ENCODE assay signal across 25 cellular contexts in genomic region chr1:21568809-21569385, GRCh38. TPM values are rescaled to one million over a fixed set of nuclear protein-coding genes. Genes with fewer than 3 reads are reported as not detected.
DNase-seq lines count a peak whose midpoint lies in the region; ATAC-seq, FAIRE-seq and TF ChIP-seq lines count a peak whose summit lies in the region.
"Had no signal": no experiment of that assay in that cellular context is flagged by ENCODE, and none has a peak within 500 bp of the region (broad histone marks: within the 10 kb centered on the region; RNA-seq: fewer than 3 reads in every experiment).

No MANE protein-coding gene starts in this region.

- peak overlapping the region; percentile 91 for H3K27ac Mint-ChIP-seq in chondrocyte (ENCODE audit: unreplicated experiment)
- H3K27ac Mint-ChIP-seq in neural progenitor cell, result peak overlapping the region; percentile 90
- H3K27ac Mint-ChIP-seq: activated CD4-positive, alpha-beta T cell treated with anti-CD3 and anti-CD28 coated beads, Interleukin-2, amount 10 ng/mL, durations not matched to agents 7 days and 5 days; activated naive CD8-positive, alpha-beta T cell treated with anti-CD3 and anti-CD28 coated beads, Interleukin-2, amount 50 U/mL, for 24 hours; CD4-positive, alpha-beta T cell had no signal

- no peaks in the 10 kb centered on the region for H3K79me2 ChIP-seq in HepG2 (ENCODE audit: insufficient read depth, low read length)
- H3K79me2 ChIP-seq in neural progenitor cell (ENCODE audit: low read depth), result no peaks in the 10 kb centered on the region

- H4K20me1 ChIP-seq in HepG2 (ENCODE audit: insufficient read depth, low read length) (no peaks in the 10 kb centered on the region), neural progenitor cell (ENCODE audit: low read depth) (peaks cover 7% of the 10 kb centered on the region)

- no peak overlapping the region for H3K4me2 ChIP-seq in HepG2 (ENCODE audit: low read depth, low read length)
- H3K4me2 ChIP-seq in neural progenitor cell, result no peak overlapping the region

- H3K36me3 Mint-ChIP-seq in chondrocyte (ENCODE audit: low read depth) (no peaks in the 10 kb centered on the region), neural progenitor cell (no peaks in the 10 kb centered on the region)

- H3K27ac ChIP-seq in HepG2 (ENCODE audit: extremely low read length, insufficient read depth, low read length), result no peak overlapping the region
- no peak overlapping the region for H3K27ac ChIP-seq in right lobe of liver
- no peak overlapping the region for H3K27ac ChIP-seq in neural progenitor cell
- H3K27ac ChIP-seq: testis had no signal

- POLR2A ChIA-PET in HepG2 (lab: Yijun Ruan, JAX), result no interaction called here

- H3K4me3 Mint-ChIP-seq in chondrocyte (ENCODE audit: unreplicated experiment) (no peak overlapping the region), neural progenitor cell (no peak overlapping the region)
- H3K4me3 Mint-ChIP-seq: activated CD4-positive, alpha-beta T cell treated with anti-CD3 and anti-CD28 coated beads, Interleukin-2, amount 10 ng/mL, durations not matched to agents 7 days and 5 days; activated naive CD8-positive, alpha-beta T cell treated with anti-CD3 and anti-CD28 coated beads, Interleukin-2, amount 50 U/mL, for 24 hours; CD4-positive, alpha-beta T cell had no signal

- 38% methylated on average over 7 of the region's 10 CpGs for WGBS in HepG2 (ENCODE audit: low lambda C conversion rate)
- 79% methylated on average over 2 of the region's 10 CpGs for WGBS in right lobe of liver (ENCODE audit: insufficient coverage, low coverage, low lambda C conversion rate, missing lambda C conversion rate)

- intact Hi-C loops in HepG2 (cut with micrococcal nuclease; ENCODE audit: unreplicated experiment) (no loop called here), right lobe of liver (cut with DNase I) (no loop called here)

- no peak for TF ChIP-seq RAD21 in HepG2 (CRISPR knock-in tag; IDR thresholded peaks at IDR 0.05)

- H3K9ac ChIP-seq in HepG2 (ENCODE audit: insufficient read depth, low read depth, low read length), result no peak overlapping the region
- H3K9ac ChIP-seq in neural progenitor cell, result no peak overlapping the region

- H3K4me1 ChIP-seq in HepG2 (ENCODE audit: insufficient read depth, low read length) (peaks cover 25% of the 10 kb centered on the region), right lobe of liver (peaks cover 0 to 21% (median 10%) of the 10 kb centered on the region in 4 donors), neural progenitor cell (no peaks in the 10 kb centered on the region)
- H3K4me1 ChIP-seq: testis had no signal

- H3K36me3 ChIP-seq in HepG2 (replicated peaks in 1 of 2; ENCODE audit: control insufficient read depth in 1 of 2, insufficient read depth in 2 of 2, low read length in 2 of 2), result no peaks in the 10 kb centered on the region
- H3K36me3 ChIP-seq in right lobe of liver, result peaks cover 0 to 13% (median 3%) of the 10 kb centered on the region in 4 donors
- H3K36me3 ChIP-seq in neural progenitor cell, result no peaks in the 10 kb centered on the region

- no peak for DNase-seq in HepG2 (ENCODE audit: low spot score)
- DNase-seq in right lobe of liver, result no peak
- peak; percentile 78 for DNase-seq in chondrocyte (ENCODE audit: low spot score)
- no peak for DNase-seq in neural progenitor cell (ENCODE audit: low spot score)
- no peak for DNase-seq in amygdala (lab: John Stamatoyannopoulos, UW)
- DNase-seq: activated CD4-positive, alpha-beta T cell treated with anti-CD3 and anti-CD28 coated beads, Interleukin-2, amount 10 ng/mL, durations not matched to agents 7 days and 5 days; activated naive CD8-positive, alpha-beta T cell treated with anti-CD3 and anti-CD28 coated beads, Interleukin-2, amount 50 U/mL, for 24 hours; activated T-cell treated with anti-CD3 and anti-CD28 coated beads, Interleukin-2, amount 50 U/mL, for 48 hours; CD4-positive, alpha-beta T cell; KG1; MM.1S; NCI-H1436 treated with DMSO at 0.1 percent for 48 hours; NCI-H2107; stimulated activated CD4-positive, alpha-beta T cell treated with anti-CD3 and anti-CD28 coated beads, Interleukin-15, amount 100 ng/mL, for 24 hours; stimulated activated naive CD4-positive, alpha-beta T cell treated with Interleukin-2 at 50 U/mL for 16 hours; testis had no signal

- CTCF ChIA-PET in HepG2 (lab: Yijun Ruan, JAX; ENCODE audit: low intra/inter-chr PET ratio, low total read pairs), result no interaction called here

- peaks cover 13% of the 10 kb centered on the region for H3F3A ChIP-seq in neural progenitor cell (ENCODE audit: low read depth)

- H3K9me3 ChIP-seq in HepG2 (ENCODE audit: low read length) (no peaks in the 10 kb centered on the region), right lobe of liver (no peaks in the 10 kb centered on the region), neural progenitor cell (ENCODE audit: low read depth) (no peaks in the 10 kb centered on the region)
- H3K9me3 ChIP-seq: testis had no signal

- H3K4me3 ChIP-seq in HepG2 (replicated peaks in 1 of 3; ENCODE audit: insufficient read depth in 1 of 3, low read depth in 2 of 3, low read length in 3 of 3) (no peak overlapping the region), right lobe of liver (no peak overlapping the region), neural progenitor cell (no peak overlapping the region)
- H3K4me3 ChIP-seq: testis had no signal

- H3K27me3 ChIP-seq in HepG2 (ENCODE audit: control insufficient read depth in 1 of 2, insufficient read depth in 2 of 2, low read length in 2 of 2) (peaks cover 7 to 57% of the 10 kb centered on the region in 2 experiments), right lobe of liver (no peaks in the 10 kb centered on the region), neural progenitor cell (no peaks in the 10 kb centered on the region)
- H3K27me3 ChIP-seq: testis had no signal

- no peaks in the 10 kb centered on the region for H3K27me3 Mint-ChIP-seq in chondrocyte (ENCODE audit: low read depth)
- peaks cover 6% of the 10 kb centered on the region for H3K27me3 Mint-ChIP-seq in neural progenitor cell (ENCODE audit: insufficient read depth, low read depth)
- H3K27me3 Mint-ChIP-seq: activated CD4-positive, alpha-beta T cell treated with anti-CD3 and anti-CD28 coated beads, Interleukin-2, amount 10 ng/mL, durations not matched to agents 7 days and 5 days had no signal

- FAIRE-seq in HepG2 (lab: Jason Lieb, UNC), result no peak
- FAIRE-seq: keratinocyte had no signal

- no peak overlapping the region for H2AFZ ChIP-seq in HepG2 (ENCODE audit: low read length)
- H2AFZ ChIP-seq in neural progenitor cell (replicated peaks), result no peak overlapping the region

- H3K9me3 Mint-ChIP-seq in chondrocyte (ENCODE audit: low read depth) (peaks cover 4% of the 10 kb centered on the region), neural progenitor cell (no peaks in the 10 kb centered on the region)
- H3K9me3 Mint-ChIP-seq: activated CD4-positive, alpha-beta T cell treated with anti-CD3 and anti-CD28 coated beads, Interleukin-2, amount 10 ng/mL, durations not matched to agents 7 days and 5 days; activated naive CD8-positive, alpha-beta T cell treated with anti-CD3 and anti-CD28 coated beads, Interleukin-2, amount 50 U/mL, for 24 hours; CD4-positive, alpha-beta T cell had no signal

- in situ Hi-C loops in HepG2 (cut with HindIII; ENCODE audit: extremely low pct_ligation_motif_present, low pct_unique_long_range_greater_than_20kb), result loop anchor here (5.0 kb wide), 1 partner anchor 57 kb away; no protein-coding TSS in a partner anchor

- no peak for ATAC-seq in HepG2
- ATAC-seq in right lobe of liver, result no peak
- no peak for ATAC-seq in HG02759 (IDR thresholded peaks at IDR 0.05; ENCODE audit: unreplicated experiment)
- ATAC-seq in HG03432 (IDR thresholded peaks at IDR 0.05; ENCODE audit: unreplicated experiment), result no peak
- no peak for ATAC-seq in GM21515 (IDR thresholded peaks at IDR 0.05; ENCODE audit: unreplicated experiment)
- ATAC-seq: activated naive CD8-positive, alpha-beta T cell treated with anti-CD3 and anti-CD28 coated beads, Interleukin-2, amount 50 U/mL, for 24 hours; Right ventricle myocardium inferior; sciatic nerve had no signal

- TF ChIP-seq EP300 in HepG2 (IDR thresholded peaks at IDR 0.05; ENCODE audit: low read depth in 2 of 2, low read length in 2 of 2) (no peak), HepG2 (CRISPR knock-in tag; IDR thresholded peaks at IDR 0.05; ENCODE audit: borderline replicate concordance) (no peak)

- BruUV-seq in HepG2 (replicated peaks; lab: Mats Ljungman, UMichigan), result no TSS peak

- peaks cover 39% of the 10 kb centered on the region for H3K4me1 Mint-ChIP-seq in chondrocyte (ENCODE audit: low read depth)
- peaks cover 35% of the 10 kb centered on the region for H3K4me1 Mint-ChIP-seq in neural progenitor cell
- H3K4me1 Mint-ChIP-seq: activated CD4-positive, alpha-beta T cell treated with anti-CD3 and anti-CD28 coated beads, Interleukin-2, amount 10 ng/mL, durations not matched to agents 7 days and 5 days; activated naive CD8-positive, alpha-beta T cell treated with anti-CD3 and anti-CD28 coated beads, Interleukin-2, amount 50 U/mL, for 24 hours had no signal

- no peak for TF ChIP-seq CTCF in HepG2 (CRISPR knock-in tag; IDR thresholded peaks at IDR 0.05)
- no peak for TF ChIP-seq CTCF in right lobe of liver (IDR thresholded peaks at IDR 0.05)
- no peak for TF ChIP-seq CTCF in chondrocyte (IDR thresholded peaks at IDR 0.05)
- no peak for TF ChIP-seq CTCF in neural progenitor cell (IDR thresholded peaks at IDR 0.05)

- TF ChIP-seq POLR2A in HepG2 (IDR thresholded peaks at IDR 0.05; ENCODE audit: insufficient read depth in 1 of 2, low read depth in 2 of 2, low read length in 2 of 2) (no peak), right lobe of liver (IDR thresholded peaks at IDR 0.05) (no peak)

RNA-seq across cellular contexts. Expression of gene ALPL, which starts 59.7 kb away (rescaled TPM):
- total RNA-seq in HepG2 (2016; rRNA removed; fragmentation: Illumina TruSeq; extraction: Trizol), result not detected in 2 replicates
- total RNA-seq in HepG2 (2016; cell fraction: cytosol; rRNA removed; fragmentation: Illumina TruSeq; extraction: Trizol; ENCODE audit: low read depth), result not detected in 2 replicates
- total RNA-seq in HepG2 (2016; cell fraction: insoluble cytoplasmic fraction; rRNA removed; fragmentation: Illumina TruSeq; extraction: Trizol), result not detected in 2 replicates
- total RNA-seq in HepG2 (2016; cell fraction: membrane; rRNA removed; fragmentation: Illumina TruSeq; extraction: Trizol), result not detected in 2 replicates
- total RNA-seq in HepG2 (2016; cell fraction: nucleus; rRNA removed; fragmentation: Illumina TruSeq; extraction: Trizol), result not detected in 2 replicates
- 0.12 and 0.20 TPM in 2 replicates for polyA plus RNA-seq in HepG2 (2011; rRNA removed)
- 0.18 and 0.23 TPM in 2 replicates for polyA plus RNA-seq in HepG2 (2011; cell fraction: cytosol; rRNA removed)
- polyA plus RNA-seq in HepG2 (2011; cell fraction: nucleus; rRNA removed), result 0.17 and 0.27 TPM in 2 replicates
- polyA plus RNA-seq in HepG2 (2012), result not detected in 2 replicates
- 0.09 TPM in 1 of 2 replicates, not detected in the other for polyA plus RNA-seq in HepG2 (2016; cell fraction: cytosol; fragmentation: Illumina TruSeq; extraction: Trizol; ENCODE audit: low read depth)
- polyA plus RNA-seq in HepG2 (2016; cell fraction: insoluble cytoplasmic fraction; fragmentation: Illumina TruSeq; extraction: Trizol; ENCODE audit: low read depth), result not detected in 2 replicates
- polyA plus RNA-seq in HepG2 (2016; cell fraction: membrane; fragmentation: Illumina TruSeq; extraction: Trizol; ENCODE audit: low read depth), result 0.15 TPM in 1 of 2 replicates, not detected in the other
- 0.30 TPM in 1 of 2 replicates, not detected in the other for polyA plus RNA-seq in HepG2 (2016; cell fraction: nucleus; fragmentation: Illumina TruSeq; extraction: Trizol; ENCODE audit: insufficient read depth, low read depth)
- polyA minus RNA-seq in HepG2 (2011; rRNA and poly(A)+ RNA removed; ENCODE audit: low replicate concordance), result 1.3 TPM in 1 of 2 replicates, not detected in the other
- not detected in 2 replicates for polyA minus RNA-seq in HepG2 (2011; cell fraction: cytosol; rRNA and poly(A)+ RNA removed)
- polyA minus RNA-seq in HepG2 (2011; cell fraction: nucleus; rRNA and poly(A)+ RNA removed), result not detected in 2 replicates
- total RNA-seq in right lobe of liver, result 10 to 100 TPM; 23.2 to 81.5 (median 48.1) TPM
- total RNA-seq in chondrocyte, result 17.6 to 37.0 TPM (median 19.2 TPM) in 3 replicates
- total RNA-seq in neural progenitor cell (ENCODE audit: low replicate concordance), result 51.3 and 114 TPM in 2 replicates
- total RNA-seq: activated CD4-positive, alpha-beta T cell treated with anti-CD3 and anti-CD28 coated beads, Interleukin-2, amount 10 ng/mL, durations not matched to agents 7 days and 5 days; CD4-positive, alpha-beta T cell; H4; HT1080; T-helper 2 cell treated with Interferon-gamma antibody and Interleukin-4, amounts not matched to agents 100 ng/mL and 5 ng/mL, for 36 hours had no signal
- polyA plus RNA-seq: keratinocyte had no signal

Comparison
In these comparisons a context has a peak if more than half of its experiments do, and no peak if none do; other contexts are left out.
1. RNA of gene ALPL, which starts 59.7 kb away (total RNA-seq): 51.3 to 114 TPM in neural progenitor cell, 23.2 to 81.5 TPM in right lobe of liver and 17.6 to 37.0 TPM in chondrocyte; not detected in HepG2; every median in the first group is over 10 times any median in the second.